In genomic region chr13:33441015-33441414, GRCh38 we compare ENCODE assay signal across 10 cellular contexts.
DNase-seq lines count a peak whose midpoint lies in the region; ATAC-seq, FAIRE-seq and TF ChIP-seq lines count a peak whose summit lies in the region.
"Had no signal": no experiment of that assay in that cellular context is flagged by ENCODE, and none has a peak within 500 bp of the region (broad histone marks: within the 10 kb centered on the region; RNA-seq: fewer than 3 reads in every experiment).

No MANE protein-coding gene starts in this region.

- SMC1A ChIA-PET in GM12878 (lab: Charles Lee; ENCODE audit: uncharacterized antibody, unreplicated experiment), result no interaction called here

- H3K9me3 Mint-ChIP-seq in Calu3 (ENCODE audit: low read depth, unreplicated experiment), result no peaks in the 10 kb centered on the region
- no peaks in the 10 kb centered on the region for H3K9me3 Mint-ChIP-seq in activated naive CD4-positive, alpha-beta T cell treated with anti-CD3 and anti-CD28 coated beads, Interleukin-2, amount 50 U/mL, for 72 hours
- H3K9me3 Mint-ChIP-seq: central memory CD8-positive, alpha-beta T cell had no signal

- H3K4me1 ChIP-seq in GM12878 (ENCODE audit: control insufficient read depth, insufficient read depth, low read length), result no peaks in the 10 kb centered on the region

- no peak for ATAC-seq in GM12878
- ATAC-seq in activated naive CD4-positive, alpha-beta T cell treated with anti-CD3 and anti-CD28 coated beads, Interleukin-2, amount 50 U/mL, for 72 hours, result no peak
- no peak for ATAC-seq in HG02571 (IDR thresholded peaks at IDR 0.05; ENCODE audit: unreplicated experiment)

- intact Hi-C loops in Calu3 (cut with micrococcal nuclease; ENCODE audit: unreplicated experiment) (loop anchor here (1.0 to 10.0 kb wide), 2 partner anchors 156 to 213 kb away; partner anchors contain the start of gene STARD13), GM12878 (cut with micrococcal nuclease; ENCODE audit: unreplicated experiment) (no loop called here)

- no peak overlapping the region for H2AFZ ChIP-seq in GM12878 (ENCODE audit: control insufficient read depth, low read depth, low read length)

- H3K4me3 ChIP-seq in GM12878, result no peak overlapping the region

- no peak overlapping the region for H3K27ac ChIP-seq in GM12878 (ENCODE audit: control insufficient read depth, insufficient read depth)

- no peak overlapping the region for H3K4me2 ChIP-seq in GM12878 (ENCODE audit: control insufficient read depth, insufficient read depth)

- H3K9ac ChIP-seq in GM12878 (ENCODE audit: control insufficient read depth, insufficient read depth, low read length), result no peak overlapping the region

- no peak overlapping the region for H3K27ac Mint-ChIP-seq in Calu3 (ENCODE audit: unreplicated experiment)
- no peak overlapping the region for H3K27ac Mint-ChIP-seq in activated naive CD4-positive, alpha-beta T cell treated with anti-CD3 and anti-CD28 coated beads, Interleukin-2, amount 50 U/mL, for 72 hours

- no peaks in the 10 kb centered on the region for H3K79me2 ChIP-seq in GM12878 (ENCODE audit: control insufficient read depth, insufficient read depth, low read length)

- DNase-seq in Calu3, result peak; percentile 33
- peak; percentile 52 for DNase-seq in KBM-7
- no peak for DNase-seq in GM12878 (ENCODE audit: low read depth, low spot score)
- DNase-seq in lung microvascular endothelial cell (ENCODE audit: low read depth in 2 of 2), result peak; percentile 7 to 20
- DNase-seq in activated naive CD4-positive, alpha-beta T cell treated with anti-CD3 and anti-CD28 coated beads, Interleukin-2, amount 50 U/mL, for 72 hours (ENCODE audit: low spot score in 2 of 2), result no peak
- no peak for DNase-seq in GM10266 (ENCODE audit: extremely low spot score)
- DNase-seq in activated T-cell treated with anti-CD3 and anti-CD28 coated beads, Interleukin-2, amount 50 U/mL, for 1 hour, result no peak
- DNase-seq: T-helper 1 cell had no signal

- no peak for TF ChIP-seq EP300 in GM12878 (IDR thresholded peaks at IDR 0.05; ENCODE audit: borderline replicate concordance in 1 of 2, control insufficient read depth in 1 of 2, low read depth in 2 of 2, low read length in 2 of 2)

- 86% methylated on average over 1 of the region's 1 CpG for WGBS in GM12878 (ENCODE audit: insufficient coverage, insufficient replicate concordance, low lambda C conversion rate, missing lambda C conversion rate)

- H3K36me3 ChIP-seq in GM12878 (ENCODE audit: control insufficient read depth in 2 of 2, insufficient read depth in 2 of 2, low read length in 1 of 2), result no peaks in the 10 kb centered on the region

- RAD21 ChIA-PET in GM12878 (lab: Charles Lee; ENCODE audit: unreplicated experiment), result no interaction called here

- POLR2A ChIA-PET in GM12878 (lab: Charles Lee), result no interaction called here

- no peaks in the 10 kb centered on the region for H3K9me3 ChIP-seq in GM12878 (replicated peaks; ENCODE audit: control insufficient read depth, insufficient read depth, low read length)

- H3K27me3 ChIP-seq in GM12878 (replicated peaks in 1 of 2; ENCODE audit: control insufficient read depth in 2 of 2, insufficient read depth in 2 of 2, low read length in 1 of 2), result no peaks in the 10 kb centered on the region

- BruUV-seq in Calu3 (replicated peaks; lab: Mats Ljungman, UMichigan) (no TSS peak), GM12878 (replicated peaks; lab: Mats Ljungman, UMichigan) (no TSS peak)

- peak; percentile 57 for FAIRE-seq in GM12878 (lab: Jason Lieb, UNC)

- H3K27me3 Mint-ChIP-seq in Calu3 (ENCODE audit: unreplicated experiment), result no peaks in the 10 kb centered on the region

- no peaks in the 10 kb centered on the region for H3K36me3 Mint-ChIP-seq in Calu3 (ENCODE audit: insufficient read depth, unreplicated experiment)
- no peaks in the 10 kb centered on the region for H3K36me3 Mint-ChIP-seq in activated naive CD4-positive, alpha-beta T cell treated with anti-CD3 and anti-CD28 coated beads, Interleukin-2, amount 50 U/mL, for 72 hours

- no peaks in the 10 kb centered on the region for H4K20me1 ChIP-seq in GM12878 (ENCODE audit: control insufficient read depth, insufficient read depth)

- peaks cover 9% of the 10 kb centered on the region for H3K4me1 Mint-ChIP-seq in Calu3 (ENCODE audit: low read depth, unreplicated experiment)
- H3K4me1 Mint-ChIP-seq: central memory CD8-positive, alpha-beta T cell had no signal

- TF ChIP-seq RAD21 in GM12878 (IDR thresholded peaks at IDR 0.05; ENCODE audit: insufficient read depth, low read depth, low read length), result peak; percentile 39; the same call in 1 of the 2 replicates

- TF ChIP-seq CTCF in Calu3 (IDR thresholded peaks at IDR 0.05; ENCODE audit: unreplicated experiment) (no peak), GM12878 (IDR thresholded peaks at IDR 0.05 in 2 of 3, conservative IDR thresholded peaks at IDR 0.05 in 1 of 3; ENCODE audit: control insufficient read depth in 2 of 3, extremely low read depth in 1 of 3, insufficient read depth in 1 of 3, low read depth in 3 of 3, low read length in 3 of 3) (0 out of 6 replicates have a peak, but pooled peaks of 1 of the 3 experiments have one; percentile 10), GM10266 (IDR thresholded peaks at IDR 0.05; ENCODE audit: control insufficient read depth, insufficient read depth, low read depth, missing control alignments) (no peak)

- in situ Hi-C loops in KBM-7 (cut with MboI; ENCODE audit: low pct_unique_long_range_greater_than_20kb, low sequenced_read_pairs), result no loop called here
- in situ Hi-C loops in GM12878 (cut with MboI), result no loop called here

- CTCF ChIA-PET in Calu3 (lab: Charles Lee), result no interaction called here
- CTCF ChIA-PET in GM12878 (lab: Yijun Ruan, JAX), result no interaction called here

- H3K4me3 Mint-ChIP-seq in Calu3 (ENCODE audit: low read depth, unreplicated experiment), result no peak overlapping the region
- H3K4me3 Mint-ChIP-seq: central memory CD8-positive, alpha-beta T cell had no signal

- no peak for TF ChIP-seq POLR2A in GM12878 (IDR thresholded peaks at IDR 0.05; ENCODE audit: low read depth, low read length)

TF ChIP-seq in GM12878, 131 proteins besides CTCF, POLR2A, EP300 and RAD21 (continues in another document):
- TF ChIP-seq SP1 (IDR thresholded peaks at IDR 0.05; ENCODE audit: low read depth, low read length) (no peak), FOXK2 (IDR thresholded peaks at IDR 0.05) (no peak), POLR2AphosphoS2 (IDR thresholded peaks at IDR 0.05; ENCODE audit: low read depth, low read length) (no peak), BRCA1 (IDR thresholded peaks at IDR 0.05; ENCODE audit: low read depth, low read length) (no peak), ZBED1 (IDR thresholded peaks at IDR 0.05; ENCODE audit: borderline replicate concordance) (no peak), PAX5 (IDR thresholded peaks at IDR 0.05; ENCODE audit: borderline replicate concordance, low read depth, low read length) (no peak), SUZ12 (IDR thresholded peaks at IDR 0.05; ENCODE audit: unreplicated experiment) (no peak), ZNF592 (IDR thresholded peaks at IDR 0.05) (no peak), NR2C2 (IDR thresholded peaks at IDR 0.05; ENCODE audit: borderline replicate concordance, control insufficient read depth, insufficient read length, low read depth) (no peak), FOXM1 (IDR thresholded peaks at IDR 0.05; ENCODE audit: low read depth, low read length) (no peak), SMAD1 (IDR thresholded peaks at IDR 0.05; ENCODE audit: low read depth, partially characterized antibody) (no peak)
- TF ChIP-seq, protein P1, sequence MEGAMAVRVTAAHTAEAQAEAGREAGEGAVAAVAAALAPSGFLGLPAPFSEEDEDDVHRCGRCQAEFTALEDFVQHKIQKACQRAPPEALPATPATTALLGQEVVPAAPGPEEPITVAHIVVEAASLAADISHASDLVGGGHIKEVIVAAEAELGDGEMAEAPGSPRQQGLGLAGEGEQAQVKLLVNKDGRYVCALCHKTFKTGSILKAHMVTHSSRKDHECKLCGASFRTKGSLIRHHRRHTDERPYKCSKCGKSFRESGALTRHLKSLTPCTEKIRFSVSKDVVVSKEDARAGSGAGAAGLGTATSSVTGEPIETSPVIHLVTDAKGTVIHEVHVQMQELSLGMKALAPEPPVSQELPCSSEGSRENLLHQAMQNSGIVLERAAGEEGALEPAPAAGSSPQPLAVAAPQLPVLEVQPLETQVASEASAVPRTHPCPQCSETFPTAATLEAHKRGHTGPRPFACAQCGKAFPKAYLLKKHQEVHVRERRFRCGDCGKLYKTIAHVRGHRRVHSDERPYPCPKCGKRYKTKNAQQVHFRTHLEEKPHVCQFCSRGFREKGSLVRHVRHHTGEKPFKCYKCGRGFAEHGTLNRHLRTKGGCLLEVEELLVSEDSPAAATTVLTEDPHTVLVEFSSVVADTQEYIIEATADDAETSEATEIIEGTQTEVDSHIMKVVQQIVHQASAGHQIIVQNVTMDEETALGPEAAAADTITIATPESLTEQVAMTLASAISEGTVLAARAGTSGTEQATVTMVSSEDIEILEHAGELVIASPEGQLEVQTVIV (IDR thresholded peaks at IDR 0.05; ENCODE audit: borderline replicate concordance, partially characterized antibody), result no peak

Comparison
In these comparisons a context has a peak if more than half of its experiments do, and no peak if none do; other contexts are left out.
1. DNase-seq: peak in Calu3 (single experiment), KBM-7 (single experiment) and lung microvascular endothelial cell (2 of 2); none in GM12878 (single experiment), activated naive CD4-positive, alpha-beta T cell treated with anti-CD3 and anti-CD28 coated beads, Interleukin-2, amount 50 U/mL, for 72 hours (0 of 2), GM10266 (single experiment) and activated T-cell treated with anti-CD3 and anti-CD28 coated beads, Interleukin-2, amount 50 U/mL, for 1 hour (single experiment).